ENCODE assay signal across 1 cellular context in the genomic region with DNA sequence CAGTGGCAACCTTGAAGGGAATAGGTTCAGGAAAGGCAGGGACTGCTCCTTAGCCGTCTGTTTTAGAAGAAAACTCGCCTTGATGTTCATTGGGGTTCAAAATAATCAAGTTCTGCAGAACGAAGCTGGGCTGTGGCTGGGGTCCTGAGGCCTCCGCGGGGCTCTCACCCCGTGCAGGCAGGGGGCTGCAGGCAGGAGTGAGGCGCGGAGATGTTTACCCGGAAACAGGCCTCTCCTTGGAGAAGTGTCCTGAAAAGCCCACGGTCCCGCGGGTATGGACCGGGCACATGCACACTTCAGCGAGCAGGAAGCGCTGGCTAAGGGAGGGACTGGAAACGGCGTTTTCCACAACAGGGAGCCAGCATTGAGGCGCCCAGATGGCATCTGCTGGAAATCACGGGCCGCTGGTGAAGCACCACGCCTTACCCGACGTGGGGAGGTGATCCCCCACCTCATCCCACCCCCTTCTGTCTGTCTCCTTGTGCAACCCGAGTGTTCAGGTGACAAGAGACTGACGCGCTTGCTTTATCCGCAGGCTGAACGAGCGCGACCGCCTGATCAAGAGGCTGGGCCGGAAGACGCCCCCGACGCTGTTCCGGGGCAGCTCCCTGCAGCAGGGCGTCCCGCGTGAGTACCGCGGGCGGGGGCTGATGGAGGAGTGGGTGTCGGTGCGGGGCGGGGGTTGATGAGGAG.
TF ChIP-seq lines count a peak whose summit lies in the region.

No MANE protein-coding gene starts in this region.

TF ChIP-seq in liver, 16 proteins besides CTCF, POLR2A, EP300 and RAD21 (continued from another document):
- TF ChIP-seq, protein P1, sequence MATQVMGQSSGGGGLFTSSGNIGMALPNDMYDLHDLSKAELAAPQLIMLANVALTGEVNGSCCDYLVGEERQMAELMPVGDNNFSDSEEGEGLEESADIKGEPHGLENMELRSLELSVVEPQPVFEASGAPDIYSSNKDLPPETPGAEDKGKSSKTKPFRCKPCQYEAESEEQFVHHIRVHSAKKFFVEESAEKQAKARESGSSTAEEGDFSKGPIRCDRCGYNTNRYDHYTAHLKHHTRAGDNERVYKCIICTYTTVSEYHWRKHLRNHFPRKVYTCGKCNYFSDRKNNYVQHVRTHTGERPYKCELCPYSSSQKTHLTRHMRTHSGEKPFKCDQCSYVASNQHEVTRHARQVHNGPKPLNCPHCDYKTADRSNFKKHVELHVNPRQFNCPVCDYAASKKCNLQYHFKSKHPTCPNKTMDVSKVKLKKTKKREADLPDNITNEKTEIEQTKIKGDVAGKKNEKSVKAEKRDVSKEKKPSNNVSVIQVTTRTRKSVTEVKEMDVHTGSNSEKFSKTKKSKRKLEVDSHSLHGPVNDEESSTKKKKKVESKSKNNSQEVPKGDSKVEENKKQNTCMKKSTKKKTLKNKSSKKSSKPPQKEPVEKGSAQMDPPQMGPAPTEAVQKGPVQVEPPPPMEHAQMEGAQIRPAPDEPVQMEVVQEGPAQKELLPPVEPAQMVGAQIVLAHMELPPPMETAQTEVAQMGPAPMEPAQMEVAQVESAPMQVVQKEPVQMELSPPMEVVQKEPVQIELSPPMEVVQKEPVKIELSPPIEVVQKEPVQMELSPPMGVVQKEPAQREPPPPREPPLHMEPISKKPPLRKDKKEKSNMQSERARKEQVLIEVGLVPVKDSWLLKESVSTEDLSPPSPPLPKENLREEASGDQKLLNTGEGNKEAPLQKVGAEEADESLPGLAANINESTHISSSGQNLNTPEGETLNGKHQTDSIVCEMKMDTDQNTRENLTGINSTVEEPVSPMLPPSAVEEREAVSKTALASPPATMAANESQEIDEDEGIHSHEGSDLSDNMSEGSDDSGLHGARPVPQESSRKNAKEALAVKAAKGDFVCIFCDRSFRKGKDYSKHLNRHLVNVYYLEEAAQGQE (IDR thresholded peaks at IDR 0.05) = no peak
- TF ChIP-seq HNF4A (conservative IDR thresholded peaks at IDR 0.05) (no peak), GABPA (IDR thresholded peaks at IDR 0.05 in 1 of 2, conservative IDR thresholded peaks at IDR 0.05 in 1 of 2) (no peak)
- TF ChIP-seq, protein P2, sequence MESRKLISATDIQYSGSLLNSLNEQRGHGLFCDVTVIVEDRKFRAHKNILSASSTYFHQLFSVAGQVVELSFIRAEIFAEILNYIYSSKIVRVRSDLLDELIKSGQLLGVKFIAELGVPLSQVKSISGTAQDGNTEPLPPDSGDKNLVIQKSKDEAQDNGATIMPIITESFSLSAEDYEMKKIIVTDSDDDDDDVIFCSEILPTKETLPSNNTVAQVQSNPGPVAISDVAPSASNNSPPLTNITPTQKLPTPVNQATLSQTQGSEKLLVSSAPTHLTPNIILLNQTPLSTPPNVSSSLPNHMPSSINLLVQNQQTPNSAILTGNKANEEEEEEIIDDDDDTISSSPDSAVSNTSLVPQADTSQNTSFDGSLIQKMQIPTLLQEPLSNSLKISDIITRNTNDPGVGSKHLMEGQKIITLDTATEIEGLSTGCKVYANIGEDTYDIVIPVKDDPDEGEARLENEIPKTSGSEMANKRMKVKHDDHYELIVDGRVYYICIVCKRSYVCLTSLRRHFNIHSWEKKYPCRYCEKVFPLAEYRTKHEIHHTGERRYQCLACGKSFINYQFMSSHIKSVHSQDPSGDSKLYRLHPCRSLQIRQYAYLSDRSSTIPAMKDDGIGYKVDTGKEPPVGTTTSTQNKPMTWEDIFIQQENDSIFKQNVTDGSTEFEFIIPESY (IDR thresholded peaks at IDR 0.05) = no peak
